In the genomic region with DNA sequence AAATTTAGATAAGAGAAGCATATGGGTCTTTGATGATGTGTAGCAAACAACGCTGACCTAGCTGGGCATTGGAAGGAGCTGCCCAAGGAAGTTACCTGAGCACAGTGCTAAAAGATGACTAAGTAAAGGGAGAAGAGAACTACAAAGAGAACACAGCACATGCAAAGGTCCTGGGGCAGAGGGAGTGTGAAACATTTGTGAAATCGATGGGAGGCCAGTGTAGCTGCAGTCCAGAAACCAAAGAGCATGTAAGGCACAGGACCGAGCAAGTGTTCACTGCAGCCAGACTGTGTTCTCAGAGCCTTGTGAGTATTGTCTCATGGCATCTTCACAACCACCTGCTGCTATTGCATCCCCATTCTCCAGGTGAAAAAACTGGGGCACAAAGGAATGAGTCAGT, we compare ENCODE assay signal across 23 cellular contexts.
"Had no signal": no experiment of that assay in that cellular context is flagged by ENCODE, and none has a peak within 500 bp of the region (broad histone marks: within the 10 kb centered on the region; RNA-seq: fewer than 3 reads in every experiment).

No MANE protein-coding gene starts in this region.

- H3K9me3 ChIP-seq: MG63, SK-N-SH had no signal

- H3K4me3 ChIP-seq: MG63 had no signal

- H3K4me2 ChIP-seq: SK-N-SH had no signal

- ATAC-seq: Panc1, PC-3 had no signal

- H3K36me3 ChIP-seq: MG63 had no signal

- H3K9ac ChIP-seq: SK-N-SH had no signal

- H3K27me3 ChIP-seq: MG63 had no signal

- DNase-seq: Karpas-422, KG1, MG63, NCI-H1092, NCI-H1105 treated with DMSO at 0.1 percent for 48 hours, NCI-H1417 treated with DMSO at 0.1 percent for 48 hours, NCI-H146, NCI-H1694 treated with DMSO at 0.1 percent for 48 hours, NCI-H1930, NCI-H2081, NCI-H2107, NCI-H2227 treated with DMSO at 0.1 percent for 48 hours, NCI-H446, NCI-H510A, NCI-H524 treated with DMSO at 0.1 percent for 48 hours, NCI-H69, NCI-H774, PC-3, SHP77, SK-N-SH, SW 1271 had no signal

- H3K27ac ChIP-seq: RWPE1 had no signal
